13 cellular contexts compared by ENCODE assay signal in genomic region chrX:124212622-124213021, GRCh38.
DNase-seq lines count a peak whose midpoint lies in the region; ATAC-seq and TF ChIP-seq lines count a peak whose summit lies in the region.
"Had no signal": no experiment of that assay in that cellular context is flagged by ENCODE, and none has a peak within 500 bp of the region (broad histone marks: within the 10 kb centered on the region; RNA-seq: fewer than 3 reads in every experiment).

No MANE protein-coding gene starts in this region.

- no peak overlapping the region for H2BK5ac ChIP-seq in neuronal stem cell (ENCODE audit: low read length)

- intact Hi-C loops in dorsolateral prefrontal cortex (cut with DNase I) (loop anchor here in 1 of 2 donors (10.0 kb wide), 1 partner anchor 172 kb away; no protein-coding TSS in a partner anchor), upper lobe of right lung (cut with DNase I) (no loop called here)

- in situ Hi-C loops in KBM-7 (cut with MboI; ENCODE audit: low pct_unique_long_range_greater_than_20kb, low sequenced_read_pairs): no loop called here

- H3K9ac ChIP-seq in neuronal stem cell (ENCODE audit: low read depth, low read length, poor library complexity): no peak overlapping the region

- no peak overlapping the region for H2BK12ac ChIP-seq in neuronal stem cell (ENCODE audit: low read length)

- H3K9me3 ChIP-seq in neuronal stem cell (replicated peaks in 1 of 2; ENCODE audit: control insufficient read depth in 2 of 2, insufficient read depth in 1 of 2, low read depth in 1 of 2, low read length in 2 of 2): no peaks in the 10 kb centered on the region
- no peaks in the 10 kb centered on the region for H3K9me3 ChIP-seq in upper lobe of right lung
- H3K9me3 ChIP-seq: right lobe of liver, vagina had no signal

- H3K23ac ChIP-seq in neuronal stem cell (ENCODE audit: low read depth, low read length, poor library complexity): no peak overlapping the region

- H3K79me1 ChIP-seq in neuronal stem cell (ENCODE audit: low read depth, low read length): no peaks in the 10 kb centered on the region

- no peak overlapping the region for H3K14ac ChIP-seq in neuronal stem cell (ENCODE audit: low read length)

- peaks cover 50 to 55% (median 51%) of the 10 kb centered on the region in 3 donors for H3K4me1 Mint-ChIP-seq in T-cell

- H3K27ac ChIP-seq in dorsolateral prefrontal cortex (no peak overlapping the region), neuronal stem cell (replicated peaks; ENCODE audit: low read length) (no peak overlapping the region), upper lobe of right lung (no peak overlapping the region)
- H3K27ac ChIP-seq: right lobe of liver, vagina had no signal

- H3K4me1 ChIP-seq in neuronal stem cell (ENCODE audit: control insufficient read depth in 2 of 2, insufficient read depth in 1 of 2, low read depth in 1 of 2, low read length in 2 of 2): peaks cover 7 to 11% of the 10 kb centered on the region in 2 donors
- no peaks in the 10 kb centered on the region for H3K4me1 ChIP-seq in upper lobe of right lung
- H3K4me1 ChIP-seq: right lobe of liver, vagina had no signal

- no peak overlapping the region for H2BK120ac ChIP-seq in neuronal stem cell (ENCODE audit: low read depth, low read length)

- H3K9me3 Mint-ChIP-seq in T-cell: no peaks in the 10 kb centered on the region

- no peak overlapping the region for H2AFZ ChIP-seq in neuronal stem cell (ENCODE audit: low read length)

- H2BK15ac ChIP-seq in neuronal stem cell (ENCODE audit: low read length): no peak overlapping the region

- H3K4me2 ChIP-seq in neuronal stem cell (ENCODE audit: insufficient read depth, low read length, poor library complexity, severe bottlenecking): no peak overlapping the region

- H3K27me3 Mint-ChIP-seq in T-cell: peaks cover 0 to 3% of the 10 kb centered on the region in 2 donors

- ATAC-seq in T-cell (replicated peaks in 1 of 4): peak; percentile 40 to 63 (median 53)
- ATAC-seq in upper lobe of right lung: no peak

- TF ChIP-seq CTCF in dorsolateral prefrontal cortex (IDR thresholded peaks at IDR 0.05 in 54 of 56, conservative IDR thresholded peaks at IDR 0.05 in 2 of 56; ENCODE audit: low read depth in 1 of 56, partially characterized antibody in 56 of 56) (no peak), upper lobe of right lung (IDR thresholded peaks at IDR 0.05) (no peak)

- no peak overlapping the region for H4K91ac ChIP-seq in neuronal stem cell (ENCODE audit: low read depth, low read length, poor library complexity)

- H3K4me3 Mint-ChIP-seq in T-cell: no peak overlapping the region

- H3K36me3 Mint-ChIP-seq in T-cell: no peaks in the 10 kb centered on the region

- H4K8ac ChIP-seq in neuronal stem cell (ENCODE audit: low read depth, low read length): no peak overlapping the region

- H3K4me3 ChIP-seq in dorsolateral prefrontal cortex: no peak overlapping the region
- H3K4me3 ChIP-seq in neuronal stem cell (ENCODE audit: low read length in 2 of 2): no peak overlapping the region
- no peak overlapping the region for H3K4me3 ChIP-seq in upper lobe of right lung
- H3K4me3 ChIP-seq: right lobe of liver, vagina had no signal

- DNase-seq in GF-D8 (lab: John Stamatoyannopoulos, UW) (peak; percentile 90), KBM-7 (peak; percentile 66), T-cell (peak in 7 of 34 experiments; percentile 4 to 26 (median 10)), dorsolateral prefrontal cortex (no peak), mucosa of gallbladder (ENCODE audit: low spot score) (no peak), neuronal stem cell (ENCODE audit: low spot score) (no peak), upper lobe of right lung (no peak)
- DNase-seq in central memory CD4-positive, alpha-beta T cell: peak; percentile 55
- DNase-seq: amygdala, mesenchymal stem cell, NCI-H187 treated with DMSO at 0.1 percent for 48 hours, right lobe of liver had no signal

- no peak overlapping the region for H2AK5ac ChIP-seq in neuronal stem cell (ENCODE audit: low read depth, low read length)

- H3K4ac ChIP-seq in neuronal stem cell (ENCODE audit: low read length): no peak overlapping the region

- CTCF ChIA-PET in T-cell (lab: Charles Lee): no interaction called here

- peaks cover 0 to 14% (median 0%) of the 10 kb centered on the region in 45 donors for H3K27me3 ChIP-seq in dorsolateral prefrontal cortex
- H3K27me3 ChIP-seq in neuronal stem cell (ENCODE audit: control insufficient read depth in 3 of 3, insufficient read depth in 3 of 3, low read depth in 1 of 3, low read length in 3 of 3): no peaks in the 10 kb centered on the region
- no peaks in the 10 kb centered on the region for H3K27me3 ChIP-seq in upper lobe of right lung
- H3K27me3 ChIP-seq: right lobe of liver, vagina had no signal

- POLR2A ChIA-PET in T-cell (lab: Charles Lee): no interaction called here

- H3K18ac ChIP-seq in neuronal stem cell (ENCODE audit: low read length): no peak overlapping the region

- WGBS in neuronal stem cell (ENCODE audit: extremely low coverage in 2 of 2, insufficient read length in 2 of 2, insufficient replicate concordance in 1 of 2), 2 donors: no CpG with 5 or more reads among the region's 3 CpGs

- H3K27ac Mint-ChIP-seq in T-cell: peak overlapping the region; percentile 19 to 69

- no peaks in the 10 kb centered on the region for H3K36me3 ChIP-seq in neuronal stem cell (replicated peaks in 1 of 2; ENCODE audit: control insufficient read depth in 2 of 2, insufficient read depth in 2 of 2, low read length in 2 of 2)
- no peaks in the 10 kb centered on the region for H3K36me3 ChIP-seq in upper lobe of right lung
- H3K36me3 ChIP-seq: right lobe of liver, vagina had no signal

Comparison
In these comparisons a context has a peak if more than half of its experiments do, and no peak if none do; other contexts are left out.
1. DNase-seq: peak in GF-D8 (single experiment), KBM-7 (single experiment) and central memory CD4-positive, alpha-beta T cell (single experiment); none in dorsolateral prefrontal cortex (0 of 10), mucosa of gallbladder (single experiment), neuronal stem cell (single experiment) and upper lobe of right lung (single experiment).